Comparison of ENCODE assay signal across 8 cellular contexts in the genomic region with DNA sequence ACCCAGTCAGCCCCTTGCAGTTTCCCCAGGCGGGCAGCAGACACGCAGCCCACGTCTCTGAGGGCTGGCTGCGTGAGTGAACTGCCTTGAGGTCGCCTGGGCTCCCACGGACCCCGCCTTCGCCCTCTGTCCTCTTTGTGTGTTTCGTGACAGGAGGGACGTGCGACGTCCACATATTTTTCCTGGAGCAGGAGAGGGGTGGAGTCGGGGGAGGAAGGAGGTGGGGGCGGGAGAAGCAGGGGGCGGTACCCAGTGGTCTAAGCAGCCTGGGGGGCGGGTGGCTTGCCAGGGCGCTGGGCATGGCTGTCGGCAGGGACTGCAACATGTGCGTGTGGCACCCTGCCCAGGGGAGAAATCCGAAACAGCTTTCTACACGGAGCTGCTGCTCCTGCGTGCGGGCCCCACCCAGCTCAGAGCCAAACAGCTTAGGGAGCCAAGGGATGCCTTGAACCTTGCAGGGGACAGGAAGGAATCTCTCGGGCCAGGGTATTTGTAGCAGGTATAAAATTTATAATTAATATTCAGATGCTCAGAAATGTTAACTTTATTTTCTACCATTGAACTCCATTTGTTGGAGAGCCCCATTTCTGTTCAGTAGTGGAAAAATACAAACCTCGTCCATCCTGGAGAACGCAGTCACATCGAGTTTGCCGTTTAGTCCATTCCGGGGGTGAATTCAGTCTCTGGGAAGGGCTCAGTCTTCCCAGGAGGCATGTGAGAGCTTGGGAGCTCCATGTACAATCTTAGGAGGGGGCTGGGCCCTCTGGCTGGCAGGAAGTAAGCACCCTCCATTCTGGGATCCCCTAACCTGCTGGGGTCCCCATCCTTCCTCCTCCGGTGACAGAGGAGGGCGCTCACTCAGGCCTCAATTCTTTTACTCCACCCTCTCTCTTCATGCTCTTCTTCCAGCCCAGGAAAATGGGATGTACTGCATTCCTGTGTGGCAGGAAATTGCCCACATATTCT.
DNase-seq lines count a peak whose midpoint lies in the region; ATAC-seq and TF ChIP-seq lines count a peak whose summit lies in the region.

No MANE protein-coding gene starts in this region.

- H3K9ac ChIP-seq in BLaER1, result peak overlapping the region; percentile 76

- no peaks in the 10 kb centered on the region for H3K9me3 Mint-ChIP-seq in naive thymus-derived CD8-positive, alpha-beta T cell

- H3K36me3 ChIP-seq in BLaER1, result no peaks in the 10 kb centered on the region

- H3K4me3 Mint-ChIP-seq in naive thymus-derived CD8-positive, alpha-beta T cell, result peak overlapping the region; percentile 72 to 89 (median 80)

- no peak for TF ChIP-seq CTCF in fibroblast of the aortic adventitia (IDR thresholded peaks at IDR 0.05; ENCODE audit: insufficient read depth, low read length)

- peak overlapping the region; percentile 82 for H3K4me2 ChIP-seq in BLaER1

- peak; percentile 65 to 75 for ATAC-seq in naive thymus-derived CD8-positive, alpha-beta T cell
- ATAC-seq in HG02852 (IDR thresholded peaks at IDR 0.05; ENCODE audit: unreplicated experiment) (no peak), HG02763 (IDR thresholded peaks at IDR 0.05; ENCODE audit: unreplicated experiment) (no peak)

- H3K27ac ChIP-seq in BLaER1, result peak overlapping the region; percentile 89

- POLR2A ChIA-PET in naive thymus-derived CD8-positive, alpha-beta T cell (lab: Charles Lee), result interaction anchor here (0.5 to 2.7 kb wide), 8 partner anchors 10 to 76 kb away, joined by 3 to 10 read pairs (median 4); no protein-coding TSS in a partner anchor

- H3K27me3 Mint-ChIP-seq in naive thymus-derived CD8-positive, alpha-beta T cell, result peaks cover 0 to 4% (median 0%) of the 10 kb centered on the region in 5 donors

- no peaks in the 10 kb centered on the region for H4K20me1 ChIP-seq in BLaER1

- peak overlapping the region in 9 of 10 donors; percentile 5 to 90 (median 81) for H3K27ac Mint-ChIP-seq in naive thymus-derived CD8-positive, alpha-beta T cell

- peaks cover 18% of the 10 kb centered on the region for H3K9me3 ChIP-seq in BLaER1

- peaks cover 61% of the 10 kb centered on the region for H3K4me1 ChIP-seq in BLaER1

- H3K27me3 ChIP-seq in BLaER1, result no peaks in the 10 kb centered on the region

- H3K4me1 Mint-ChIP-seq in naive thymus-derived CD8-positive, alpha-beta T cell, result peaks cover 19 to 33% (median 26%) of the 10 kb centered on the region in 4 donors

- no peaks in the 10 kb centered on the region for H3K36me3 Mint-ChIP-seq in naive thymus-derived CD8-positive, alpha-beta T cell

- peak; percentile 39 for DNase-seq in HT-29 (ENCODE audit: low spot score)
- peak; percentile 65 for DNase-seq in UCSD-AML1 (lab: John Stamatoyannopoulos, UW; ENCODE audit: unreplicated experiment)
- peak; percentile 92 for DNase-seq in fibroblast of the aortic adventitia (ENCODE audit: low read depth)
- peak in 2 of 10 donors; percentile 12 to 23 for DNase-seq in naive thymus-derived CD8-positive, alpha-beta T cell
- DNase-seq in GM19240 (ENCODE audit: insufficient read length, low spot score), result no peak

- H3K4me3 ChIP-seq in BLaER1 (peak overlapping the region; percentile 56), fibroblast of the aortic adventitia (ENCODE audit: low read depth, low read length) (peak overlapping the region; percentile 22)

Comparison
In these comparisons a context has a peak if more than half of its experiments do, and no peak if none do; other contexts are left out.
1. ATAC-seq: peak in naive thymus-derived CD8-positive, alpha-beta T cell (2 of 2); none in HG02852 (single experiment) and HG02763 (single experiment).